ENCODE assay signal across 1 cellular context in genomic region chr2:8542381-8543064, GRCh38.
TF ChIP-seq lines count a peak whose summit lies in the region.

No MANE protein-coding gene starts in this region.

TF ChIP-seq in K562, 482 proteins besides CTCF, POLR2A, EP300 and RAD21 (continued from another document):
- peak; percentile 77; the same call in 1 of the 2 replicates for TF ChIP-seq ESRRA (IDR thresholded peaks at IDR 0.05; ENCODE audit: borderline replicate concordance, low read depth)
- TF ChIP-seq CREB3L1 (IDR thresholded peaks at IDR 0.05; ENCODE audit: borderline replicate concordance, low read depth): no peak
- no peak for TF ChIP-seq FUS (optimal IDR thresholded peaks at IDR 0.05; ENCODE audit: low read depth, low read length)
- no peak for TF ChIP-seq CREB3 (tag; conservative IDR thresholded peaks at IDR 0.05; ENCODE audit: low read depth)
- TF ChIP-seq ATF2 (CRISPR knock-in tag; IDR thresholded peaks at IDR 0.05): no peak
- peak; percentile 93 for TF ChIP-seq RBM25 (IDR thresholded peaks at IDR 0.05; ENCODE audit: low read depth, low read length, severe bottlenecking)
